Comparison of ENCODE assay signal across 31 cellular contexts in the genomic region with DNA sequence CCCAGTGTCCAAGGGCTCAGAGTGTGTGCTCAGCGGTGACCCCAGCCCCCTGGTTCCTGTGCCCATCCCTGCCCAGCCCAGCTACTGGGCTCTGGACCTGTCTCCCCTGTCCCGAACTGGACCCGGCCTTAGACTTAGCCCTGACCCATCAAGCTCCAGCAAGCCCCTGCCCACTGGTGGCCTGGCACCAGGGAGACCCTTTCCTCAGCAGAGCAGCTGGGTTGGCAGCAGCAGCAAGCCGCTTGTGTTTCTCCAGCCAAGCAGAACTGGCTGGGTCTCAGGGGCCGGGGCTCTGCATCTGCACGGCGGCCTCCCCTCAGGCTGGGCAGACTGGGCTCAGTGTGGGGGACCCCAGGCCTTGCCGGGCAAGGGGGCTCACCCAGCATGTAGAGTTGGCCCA. TPM values are rescaled to one million over a fixed set of nuclear protein-coding genes. Genes with fewer than 3 reads are reported as not detected.
A peak's percentile ranks its signal among the peaks of the same experiment; 100 is the strongest.
DNase-seq lines count a peak whose midpoint lies in the region; ATAC-seq and TF ChIP-seq lines count a peak whose summit lies in the region.
"Had no signal": no experiment of that assay in that cellular context is flagged by ENCODE, and none has a peak within 500 bp of the region (broad histone marks: within the 10 kb centered on the region; RNA-seq: fewer than 3 reads in every experiment).

No MANE protein-coding gene starts in this region.

- DNase-seq in Calu3 (no peak), Peyer's patch (no peak), transverse colon (no peak), sigmoid colon (no peak), epidermal melanocyte (ENCODE audit: insufficient read length, low spot score) (no peak), left colon (no peak)
- DNase-seq: activated B cell treated with CpG ODN at 0.5 μM for 24 hours; activated CD4-positive, alpha-beta T cell treated with anti-CD3 and anti-CD28 coated beads, Interleukin-2, amount 50 U/mL, for 1 hour; activated effector memory CD4-positive, alpha-beta T cell treated with anti-CD3 and anti-CD28 coated beads, Interleukin-2, amount 50 U/mL, for 16 hours; activated naive CD8-positive, alpha-beta T cell treated with anti-CD3 and anti-CD28 coated beads for 36 hours; activated T-cell treated with anti-CD3 and anti-CD28 coated beads, Interleukin-2, amount 50 U/mL, for 1 hour; DMS79 treated with DMSO at 0.1 percent for 48 hours; esophagus squamous epithelium; foreskin keratinocyte; GDM1; head of caudate nucleus; IMR-90; islet precursor cell; NCI-H2107; NCI-H446; stimulated activated naive CD4-positive, alpha-beta T cell treated with Interleukin-2 at 50 U/mL for 16 hours; T-helper 1 cell had no signal

- peak overlapping the region; percentile 61 to 75 for H3K9ac ChIP-seq in mucosa of rectum (ENCODE audit: low read depth in 1 of 2, low read length in 2 of 2)

- no TSS peak for BruUV-seq in Calu3 (replicated peaks; lab: Mats Ljungman, UMichigan)

- H3K4me3 ChIP-seq in Peyer's patch (peak overlapping the region in 2 of 4 donors; percentile 32 to 37), mucosa of rectum (ENCODE audit: low read length in 2 of 2) (peak overlapping the region; percentile 65 to 68), transverse colon (peak overlapping the region in 3 of 4 donors; percentile 22 to 39 (median 35)), sigmoid colon (no peak overlapping the region)
- H3K4me3 ChIP-seq: ascending aorta, SK-N-MC, smooth muscle cell had no signal

- TF ChIP-seq EP300 in transverse colon (IDR thresholded peaks at IDR 0.05; ENCODE audit: low read depth) (no peak), sigmoid colon (IDR thresholded peaks at IDR 0.05) (no peak)

- H3K27me3 Mint-ChIP-seq in Calu3 (ENCODE audit: unreplicated experiment) = no peaks in the 10 kb centered on the region
- H3K27me3 Mint-ChIP-seq: activated B cell treated with CpG ODN at 0.5 μM for 24 hours; naive thymus-derived CD4-positive, alpha-beta T cell had no signal

- H3K4me1 ChIP-seq in Peyer's patch = no peaks in the 10 kb centered on the region
- peaks cover 24 to 26% of the 10 kb centered on the region in 2 donors for H3K4me1 ChIP-seq in mucosa of rectum (ENCODE audit: control insufficient read depth in 2 of 2, insufficient read depth in 2 of 2, low read length in 2 of 2)
- peaks cover 0 to 9% (median 9%) of the 10 kb centered on the region in 4 donors for H3K4me1 ChIP-seq in transverse colon
- no peaks in the 10 kb centered on the region for H3K4me1 ChIP-seq in sigmoid colon
- H3K4me1 ChIP-seq: ascending aorta, foreskin keratinocyte had no signal

- in situ Hi-C loops in transverse colon (cut with MboI; ENCODE audit: low pct_ligation_motif_present in 1 of 4, low pct_unique_long_range_greater_than_20kb in 1 of 4, low sequenced_read_pairs in 3 of 4) = no loop called here

- no peaks in the 10 kb centered on the region for H3K9me3 Mint-ChIP-seq in Calu3 (ENCODE audit: low read depth, unreplicated experiment)
- H3K9me3 Mint-ChIP-seq: activated B cell treated with CpG ODN at 0.5 μM for 24 hours; dendritic cell treated with granulocyte-macrophage colony-stimulating factor and Interleukin-4, amounts not matched to agents 40 ng/mL and 50 ng/mL, for 4 days; mesothelial cell of epicardium had no signal

- 86 to 91% methylated on average over 1 to 7 of the region's 8 CpGs for WGBS in transverse colon (ENCODE audit: low coverage in 1 of 2), 2 donors
- 82 to 87% methylated on average over 8 of the region's 8 CpGs for WGBS in sigmoid colon, 2 donors

- CTCF ChIA-PET in Calu3 (lab: Charles Lee) = interaction anchor here (0.8 to 2.9 kb wide), 8 partner anchors 9 to 200 kb away, joined by 3 to 27 read pairs (median 4); no protein-coding TSS in a partner anchor

- no peaks in the 10 kb centered on the region for H3K36me3 Mint-ChIP-seq in Calu3 (ENCODE audit: insufficient read depth, unreplicated experiment)
- H3K36me3 Mint-ChIP-seq: activated naive CD8-positive, alpha-beta T cell treated with anti-CD3 and anti-CD28 coated beads for 36 hours; mesothelial cell of epicardium; naive thymus-derived CD4-positive, alpha-beta T cell had no signal

- H3K27ac ChIP-seq in Peyer's patch = peak overlapping the region in 3 of 4 donors; percentile 27 to 52 (median 44)
- peak overlapping the region; percentile 55 to 68 for H3K27ac ChIP-seq in mucosa of rectum (ENCODE audit: low read depth in 2 of 2, low read length in 2 of 2)
- peak overlapping the region in 3 of 4 donors; percentile 70 to 78 (median 76) for H3K27ac ChIP-seq in transverse colon
- H3K27ac ChIP-seq in sigmoid colon = no peak overlapping the region
- H3K27ac ChIP-seq: ascending aorta, esophagus squamous epithelium, foreskin keratinocyte, SK-N-MC had no signal

- intact Hi-C loops in Calu3 (cut with micrococcal nuclease; ENCODE audit: unreplicated experiment) = no loop called here
- intact Hi-C loops in transverse colon (cut with DNase I; ENCODE audit: low total_unique reads) = no loop called here
- intact Hi-C loops in sigmoid colon (cut with DNase I) = no loop called here
- intact Hi-C loops in left colon (cut with DNase I, micrococcal nuclease) = no loop called here

- peak overlapping the region; percentile 64 for H3K4me3 Mint-ChIP-seq in Calu3 (ENCODE audit: low read depth, unreplicated experiment)
- H3K4me3 Mint-ChIP-seq: activated B cell treated with CpG ODN at 0.5 μM for 24 hours; activated naive CD8-positive, alpha-beta T cell treated with anti-CD3 and anti-CD28 coated beads for 36 hours; dendritic cell treated with granulocyte-macrophage colony-stimulating factor and Interleukin-4, amounts not matched to agents 40 ng/mL and 50 ng/mL, for 4 days; mesothelial cell of epicardium had no signal

- peaks cover 56% of the 10 kb centered on the region for H3K4me1 Mint-ChIP-seq in Calu3 (ENCODE audit: low read depth, unreplicated experiment)

- H3K36me3 ChIP-seq in Peyer's patch = no peaks in the 10 kb centered on the region
- no peaks in the 10 kb centered on the region for H3K36me3 ChIP-seq in mucosa of rectum (ENCODE audit: control insufficient read depth in 2 of 2, insufficient read depth in 2 of 2, low read length in 2 of 2)
- no peaks in the 10 kb centered on the region for H3K36me3 ChIP-seq in transverse colon
- no peaks in the 10 kb centered on the region for H3K36me3 ChIP-seq in sigmoid colon
- H3K36me3 ChIP-seq: ascending aorta, esophagus squamous epithelium had no signal

- H3K27ac Mint-ChIP-seq in Calu3 (ENCODE audit: unreplicated experiment) = no peak overlapping the region
- H3K27ac Mint-ChIP-seq: activated B cell treated with CpG ODN at 0.5 μM for 24 hours; activated naive CD8-positive, alpha-beta T cell treated with anti-CD3 and anti-CD28 coated beads for 36 hours; dendritic cell treated with granulocyte-macrophage colony-stimulating factor and Interleukin-4, amounts not matched to agents 40 ng/mL and 50 ng/mL, for 4 days; mesothelial cell of epicardium had no signal

- H3K9me3 ChIP-seq in Peyer's patch = no peaks in the 10 kb centered on the region
- H3K9me3 ChIP-seq in mucosa of rectum (ENCODE audit: control insufficient read depth in 2 of 2, low read length in 2 of 2) = no peaks in the 10 kb centered on the region
- peaks cover 0 to 5% of the 10 kb centered on the region in 2 donors for H3K9me3 ChIP-seq in transverse colon
- peaks cover 0 to 6% (median 3%) of the 10 kb centered on the region in 4 donors for H3K9me3 ChIP-seq in sigmoid colon

- TF ChIP-seq CTCF in Calu3 (IDR thresholded peaks at IDR 0.05; ENCODE audit: unreplicated experiment) (no peak), Peyer's patch (IDR thresholded peaks at IDR 0.05) (no peak), transverse colon (IDR thresholded peaks at IDR 0.05) (no peak), sigmoid colon (IDR thresholded peaks at IDR 0.05) (no peak)

- TF ChIP-seq POLR2A in Peyer's patch (IDR thresholded peaks at IDR 0.05) = no peak
- TF ChIP-seq POLR2A in transverse colon (IDR thresholded peaks at IDR 0.05) = no peak
- TF ChIP-seq POLR2A in sigmoid colon (IDR thresholded peaks at IDR 0.05) = no peak

- no peak for ATAC-seq in left colon
- ATAC-seq: foreskin keratinocyte had no signal

- H3K27me3 ChIP-seq in Peyer's patch (no peaks in the 10 kb centered on the region), mucosa of rectum (ENCODE audit: control insufficient read depth in 2 of 2, insufficient read depth in 2 of 2, low read length in 2 of 2) (no peaks in the 10 kb centered on the region), transverse colon (no peaks in the 10 kb centered on the region), sigmoid colon (no peaks in the 10 kb centered on the region)
- H3K27me3 ChIP-seq: ascending aorta had no signal

RNA-seq across cellular contexts. Expression of a gene that starts 0.8 kb away (rescaled TPM):
- 6.3 and 7.9 TPM in 2 replicates for total RNA-seq in Calu3 (2022)
- total RNA-seq in Peyer's patch = 10 to 100 TPM; 29.7 to 58.7 (median 39.0) TPM
- 10 to 100 TPM in 3 of 4 donors, 1 to 10 TPM in 1; 9.0 to 57.3 (median 31.5) TPM for total RNA-seq in transverse colon
- total RNA-seq in sigmoid colon = under 1 TPM in 1 of 4 donors, not detected in 3; 0.71 TPM
- 100 to 1,000 TPM in 1 of 3 donors, 10 to 100 TPM in 2; 43.5 to 101 (median 91.3) TPM for polyA plus RNA-seq in sigmoid colon
- 10 to 100 TPM; 59.4 to 73.5 TPM for total RNA-seq in left colon
- total RNA-seq: activated naive CD8-positive, alpha-beta T cell treated with anti-CD3 and anti-CD28 coated beads for 36 hours; ascending aorta; foreskin keratinocyte; IMR-90; LHCN-M2; renal cortical epithelial cell; smooth muscle cell had no signal
- polyA plus RNA-seq: naive thymus-derived CD4-positive, alpha-beta T cell had no signal

Comparison
In these comparisons a context has a peak if more than half of its experiments do, and no peak if none do; other contexts are left out.
1. H3K27ac ChIP-seq: peak in Peyer's patch (3 of 4), mucosa of rectum (2 of 2) and transverse colon (3 of 4); none in sigmoid colon (0 of 4).
2. H3K4me3 ChIP-seq: peak in mucosa of rectum (2 of 2) and transverse colon (3 of 4); none in sigmoid colon (0 of 4).